Comparison of ENCODE assay signal across 23 cellular contexts in the genomic region with DNA sequence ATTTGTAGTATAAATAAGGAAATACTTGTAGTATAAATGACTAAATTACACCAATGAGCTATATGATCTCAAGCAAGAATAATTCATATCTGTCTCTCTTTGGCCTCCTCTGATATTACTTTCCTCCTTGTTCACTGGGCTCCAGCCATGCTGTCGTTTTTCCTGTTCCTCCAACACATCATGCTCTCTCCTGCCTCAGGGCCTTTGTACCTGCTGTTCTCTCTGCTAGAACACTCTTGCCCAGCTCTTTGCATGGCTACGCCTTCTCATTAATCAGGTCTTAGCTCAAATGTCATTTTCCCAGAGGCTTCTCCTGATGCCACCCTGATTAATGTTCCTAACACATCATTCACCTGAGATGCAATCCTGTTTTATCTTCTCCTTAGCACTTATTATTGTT. TPM values are rescaled to one million over a fixed set of nuclear protein-coding genes. Genes with fewer than 3 reads are reported as not detected.
DNase-seq lines count a peak whose midpoint lies in the region; ATAC-seq and TF ChIP-seq lines count a peak whose summit lies in the region.
"Had no signal": no experiment of that assay in that cellular context is flagged by ENCODE, and none has a peak within 500 bp of the region (broad histone marks: within the 10 kb centered on the region; RNA-seq: fewer than 3 reads in every experiment).

No MANE protein-coding gene starts in this region.

- POLR2A ChIA-PET in AG04450 (lab: Yijun Ruan, JAX) = interaction anchor here (0.8 kb wide), 1 partner anchor 13 kb away, joined by 5 read pairs; a partner anchor contains a TSS

- intact Hi-C loops in heart left ventricle (cut with DNase I) = no loop called here

- H3K27ac ChIP-seq in AG04450 (ENCODE audit: low read depth, low read length) (peak overlapping the region; percentile 21), heart left ventricle (no peak overlapping the region)
- no peak overlapping the region for H3K27ac ChIP-seq in CD4-positive, CD25-positive, alpha-beta regulatory T cell (ENCODE audit: insufficient read depth, low read length, poor library complexity, severe bottlenecking)
- H3K27ac ChIP-seq: BLaER1 had no signal

- H3K9me3 ChIP-seq in AG04450 (ENCODE audit: control insufficient read depth, insufficient read depth, low read length) (no peaks in the 10 kb centered on the region; the same call in 1 of the 2 replicates), T-helper 17 cell (ENCODE audit: control insufficient read depth, low read length, poor library complexity, severe bottlenecking) (no peaks in the 10 kb centered on the region), heart left ventricle (no peaks in the 10 kb centered on the region)
- H3K9me3 ChIP-seq in CD4-positive, CD25-positive, alpha-beta regulatory T cell (ENCODE audit: control insufficient read depth in 2 of 2, low read length in 2 of 2) = no peaks in the 10 kb centered on the region
- H3K9me3 ChIP-seq: BLaER1 had no signal

- CTCF ChIA-PET in AG04450 (lab: Charles Lee) = interaction anchor here (0.7 to 1.9 kb wide), 4 partner anchors 52 to 362 kb away, joined by 4 to 9 read pairs (median 6); no protein-coding TSS in a partner anchor

- TF ChIP-seq POLR2A in heart left ventricle (IDR thresholded peaks at IDR 0.05) = no peak

- peaks cover 3% of the 10 kb centered on the region for H3K36me3 Mint-ChIP-seq in CD4-positive, CD25-positive, alpha-beta regulatory T cell
- H3K36me3 Mint-ChIP-seq in T-helper 17 cell (ENCODE audit: low read depth) = peaks cover 2% of the 10 kb centered on the region
- no peaks in the 10 kb centered on the region for H3K36me3 Mint-ChIP-seq in glutamatergic neuron (ENCODE audit: unreplicated experiment)

- peak overlapping the region in 1 of 3 donors; percentile 91 for H3K27ac Mint-ChIP-seq in CD4-positive, CD25-positive, alpha-beta regulatory T cell
- H3K27ac Mint-ChIP-seq in T-helper 17 cell (peak overlapping the region; percentile 96), glutamatergic neuron (ENCODE audit: unreplicated experiment) (peak overlapping the region; percentile 5)
- H3K27ac Mint-ChIP-seq: CD14-positive monocyte, IgD-negative memory B cell had no signal

- H3K27me3 ChIP-seq in AG04450 (ENCODE audit: control insufficient read depth, insufficient read depth, low read length) (no peaks in the 10 kb centered on the region), heart left ventricle (no peaks in the 10 kb centered on the region)
- H3K27me3 ChIP-seq in CD4-positive, CD25-positive, alpha-beta regulatory T cell (ENCODE audit: control insufficient read depth, insufficient read depth, low read length) = no peaks in the 10 kb centered on the region
- H3K27me3 ChIP-seq: BLaER1 had no signal

- 94 to 99% (median 97%) methylated on average over 2 of the region's 2 CpGs for WGBS in heart left ventricle, 4 donors

- DNase-seq in AG04450 (ENCODE audit: low read depth, low spot score) (no peak), T-helper 17 cell (no peak), glutamatergic neuron (no peak), NCI-H1092 (lab: John Stamatoyannopoulos, UW) (no peak), heart left ventricle (no peak)
- no peak for DNase-seq in CD4-positive, CD25-positive, alpha-beta regulatory T cell
- DNase-seq in stimulated activated CD4-positive, alpha-beta T cell treated with anti-CD3 and anti-CD28 coated beads, Interleukin-2, amount 100 ng/mL, for 48 hours = no peak
- DNase-seq: ACHN; CD8-positive, alpha-beta memory T cell; COR-L47; DMS 273 treated with DMSO at 0.1 percent for 48 hours; DMS53; DND-41; EL; GOT3; H7; KG1 had no signal

- no peaks in the 10 kb centered on the region for H3K27me3 Mint-ChIP-seq in CD4-positive, CD25-positive, alpha-beta regulatory T cell
- H3K27me3 Mint-ChIP-seq in T-helper 17 cell = no peaks in the 10 kb centered on the region
- no peaks in the 10 kb centered on the region for H3K27me3 Mint-ChIP-seq in glutamatergic neuron (ENCODE audit: unreplicated experiment)
- H3K27me3 Mint-ChIP-seq: IgD-negative memory B cell had no signal

- peak overlapping the region in 3 of 4 donors; percentile 26 to 71 (median 46) for H3K4me3 Mint-ChIP-seq in CD4-positive, CD25-positive, alpha-beta regulatory T cell
- H3K4me3 Mint-ChIP-seq in T-helper 17 cell (no peak overlapping the region), glutamatergic neuron (ENCODE audit: unreplicated experiment) (no peak overlapping the region)
- H3K4me3 Mint-ChIP-seq: CD14-positive monocyte had no signal

- H3K36me3 ChIP-seq in CD4-positive, CD25-positive, alpha-beta regulatory T cell (ENCODE audit: control insufficient read depth, insufficient read depth, low read length) = no peaks in the 10 kb centered on the region
- no peaks in the 10 kb centered on the region for H3K36me3 ChIP-seq in heart left ventricle

- H3K4me1 Mint-ChIP-seq in CD4-positive, CD25-positive, alpha-beta regulatory T cell = peaks cover 14 to 42% (median 29%) of the 10 kb centered on the region in 4 donors
- H3K4me1 Mint-ChIP-seq in T-helper 17 cell (peaks cover 31% of the 10 kb centered on the region), glutamatergic neuron (ENCODE audit: low read depth, unreplicated experiment) (peaks cover 4% of the 10 kb centered on the region)

- H3K4me1 ChIP-seq in CD4-positive, CD25-positive, alpha-beta regulatory T cell (ENCODE audit: control insufficient read depth, insufficient read depth, low read length, poor library complexity, severe bottlenecking) = peaks cover 26% of the 10 kb centered on the region
- peaks cover 0 to 24% (median 12%) of the 10 kb centered on the region in 12 donors for H3K4me1 ChIP-seq in heart left ventricle

- H3K4me3 ChIP-seq in AG04450 (ENCODE audit: low read depth, low read length) (no peak overlapping the region), heart left ventricle (no peak overlapping the region)
- no peak overlapping the region for H3K4me3 ChIP-seq in CD4-positive, CD25-positive, alpha-beta regulatory T cell (ENCODE audit: low read depth, low read length)
- H3K4me3 ChIP-seq: BLaER1, GM12878 had no signal

- TF ChIP-seq CTCF in AG04450 (IDR thresholded peaks at IDR 0.05; ENCODE audit: low read depth, low read length) = no peak
- no peak for TF ChIP-seq CTCF in glutamatergic neuron (IDR thresholded peaks at IDR 0.05; ENCODE audit: partially characterized antibody, unreplicated experiment)
- TF ChIP-seq CTCF in heart left ventricle (IDR thresholded peaks at IDR 0.05) = no peak

- H3K9me3 Mint-ChIP-seq in CD4-positive, CD25-positive, alpha-beta regulatory T cell = no peaks in the 10 kb centered on the region
- peaks cover 9% of the 10 kb centered on the region for H3K9me3 Mint-ChIP-seq in glutamatergic neuron (ENCODE audit: unreplicated experiment)
- H3K9me3 Mint-ChIP-seq: CD8-positive, alpha-beta memory T cell; IgD-negative memory B cell had no signal

- ATAC-seq in CD4-positive, CD25-positive, alpha-beta regulatory T cell (ENCODE audit: low read depth in 2 of 2) = no peak
- ATAC-seq in T-helper 17 cell (no peak), heart left ventricle (no peak)
- ATAC-seq: GM12878, HCT116, HepG2 had no signal

RNA-seq across cellular contexts. Expression of a gene that starts 2.5 kb away (rescaled TPM):
- 15.0 and 15.3 TPM in 2 replicates for polyA plus RNA-seq in AG04450 (2011; rRNA removed)
- 20.3 and 23.3 TPM in 2 replicates for polyA minus RNA-seq in AG04450 (2011; rRNA and poly(A)+ RNA removed)
- 24.2 TPM for total RNA-seq in CD4-positive, CD25-positive, alpha-beta regulatory T cell
- polyA plus RNA-seq in CD4-positive, CD25-positive, alpha-beta regulatory T cell = 10 to 100 TPM; 10.5 to 22.1 (median 14.2) TPM
- 10 to 100 TPM; 14.9 to 18.4 TPM for total RNA-seq in T-helper 17 cell
- total RNA-seq in glutamatergic neuron (ENCODE audit: unreplicated experiment) = 18.2 TPM
- total RNA-seq in heart left ventricle = 10 to 100 TPM in 2 of 9 donors, 1 to 10 TPM in 7; 6.5 to 11.9 (median 7.5) TPM
- 1 to 10 TPM; 4.4 to 8.0 TPM for polyA plus RNA-seq in heart left ventricle

RNA-seq across cellular contexts. Expression of a gene that starts 13.5 kb away (rescaled TPM):
- polyA plus RNA-seq in AG04450 (2011; rRNA removed) (22.8 and 27.8 TPM in 2 replicates), heart left ventricle (10 to 100 TPM; 14.8 to 27.3 TPM)
- 20.2 and 30.8 TPM in 2 replicates for polyA minus RNA-seq in AG04450 (2011; rRNA and poly(A)+ RNA removed)
- total RNA-seq in CD4-positive, CD25-positive, alpha-beta regulatory T cell = 80.7 TPM
- 10 to 100 TPM; 18.0 to 23.3 (median 21.1) TPM for polyA plus RNA-seq in CD4-positive, CD25-positive, alpha-beta regulatory T cell
- total RNA-seq in T-helper 17 cell (10 to 100 TPM; 57.6 to 65.3 TPM), glutamatergic neuron (ENCODE audit: unreplicated experiment) (38.5 TPM), heart left ventricle (10 to 100 TPM; 22.6 to 40.2 (median 36.8) TPM)

Comparison
In these comparisons a context has a peak if more than half of its experiments do, and no peak if none do; other contexts are left out.
1. H3K4me3 Mint-ChIP-seq: peak in CD4-positive, CD25-positive, alpha-beta regulatory T cell (3 of 4); none in T-helper 17 cell (single experiment) and glutamatergic neuron (single experiment).